Comparison of ENCODE assay signal across 8 cellular contexts in the genomic region with DNA sequence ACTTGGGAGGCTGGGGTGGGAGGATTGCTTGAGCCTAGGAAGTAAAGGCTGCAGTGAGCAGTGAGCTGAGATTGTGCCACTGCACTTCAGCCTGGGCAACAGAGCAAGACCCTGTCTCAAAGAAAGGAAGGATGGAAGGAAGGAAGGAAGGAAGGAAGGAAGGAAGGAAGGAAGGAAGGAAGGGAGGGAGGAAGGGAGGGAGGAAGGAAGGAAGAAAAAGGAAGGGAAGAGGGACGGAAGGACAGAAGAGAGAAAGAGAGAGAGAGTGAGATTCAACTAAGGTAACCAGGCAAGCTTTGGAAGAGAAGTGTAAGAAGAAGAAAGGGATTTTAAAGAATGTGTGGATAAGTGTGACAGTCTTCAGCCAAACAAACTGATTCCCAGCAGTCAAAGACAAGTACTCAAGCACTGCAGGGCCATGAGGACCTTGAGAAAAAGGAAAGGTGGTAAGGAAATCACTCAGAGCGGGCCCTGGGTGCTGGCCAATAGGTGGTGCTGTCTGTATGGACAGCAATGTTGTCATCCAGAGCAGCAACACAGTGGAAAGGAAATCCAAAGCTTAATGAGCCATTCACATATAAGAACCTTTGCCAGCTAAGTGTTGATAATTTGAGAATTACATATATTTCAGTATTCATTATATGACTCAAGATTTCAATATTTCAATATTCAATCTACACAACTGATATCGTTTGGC. TPM values are rescaled to one million over a fixed set of nuclear protein-coding genes. Genes with fewer than 3 reads are reported as not detected.
DNase-seq lines count a peak whose midpoint lies in the region; ATAC-seq and TF ChIP-seq lines count a peak whose summit lies in the region.
"Not testable (repeated sequence)": the region's sequence is repeated elsewhere in the genome, so short reads cannot be mapped to it uniquely, and the experiment has no call there.

No MANE protein-coding gene starts in this region.

- not testable (repeated sequence) for H3K9me3 Mint-ChIP-seq in HFFc6, WTC11, neural crest cell

- H3K27ac Mint-ChIP-seq in HFFc6; WTC11; neural crest cell (ENCODE audit: unreplicated experiment): not testable (repeated sequence)

- POLR2A ChIA-PET in WTC11 (lab: Charles Lee): not testable (repeated sequence)

- TF ChIP-seq CTCF in HFFc6 (IDR thresholded peaks at IDR 0.05): peak; percentile 64; the same call in 1 of the 2 replicates
- TF ChIP-seq CTCF in WTC11 (IDR thresholded peaks at IDR 0.05): not testable (repeated sequence)
- peak; percentile 32 for TF ChIP-seq CTCF in neural crest cell (conservative IDR thresholded peaks at IDR 0.05)

- not testable (repeated sequence) for H3K4me1 Mint-ChIP-seq in HFFc6 (ENCODE audit: low read depth); WTC11; neural crest cell

- not testable (repeated sequence) for H3K27me3 Mint-ChIP-seq in HFFc6 (ENCODE audit: insufficient read depth); WTC11 (ENCODE audit: low read depth); neural crest cell (ENCODE audit: low read depth)

- H3K36me3 Mint-ChIP-seq in HFFc6 (ENCODE audit: low read depth); WTC11; neural crest cell (ENCODE audit: low read depth): not testable (repeated sequence)

- CTCF ChIA-PET in WTC11 (lab: Charles Lee): interaction anchor here (0.7 kb wide), 1 partner anchor 1622 kb away, joined by 5 read pairs; no protein-coding TSS in a partner anchor

- ATAC-seq in WTC11: peak; percentile 93

- DNase-seq in AG08395 (ENCODE audit: low spot score) (peak; percentile 1), ELR (ENCODE audit: low read depth) (peak; percentile 25), NCI-H69 (lab: John Stamatoyannopoulos, UW) (peak; percentile 7), WTC11 (ENCODE audit: low spot score) (peak; percentile 25), cerebellar cortex (ENCODE audit: low spot score) (peak; percentile 10), hepatic stellate cell (ENCODE audit: low spot score) (peak; percentile 1)
- DNase-seq in HFFc6; neural crest cell (ENCODE audit: low read depth, low spot score): not testable (repeated sequence)

- not testable (repeated sequence) for H3K4me3 Mint-ChIP-seq in HFFc6, WTC11, neural crest cell

RNA-seq across cellular contexts. Expression of gene NUTM2B, which starts 55.4 kb away (rescaled TPM):
- under 1 TPM; 0.31 to 0.58 (median 0.42) TPM for total RNA-seq in HFFc6 (2021; fragmentation: NEBNext Ultra II Directional; extraction: Animal tissue kit (Norgen Biotek cat#: 25700))
- 0.20 to 0.34 TPM (median 0.34 TPM) in 3 replicates for total RNA-seq in WTC11 (2021)
- 1.8 TPM in 2 replicates for total RNA-seq in neural crest cell
